In the genomic region with DNA sequence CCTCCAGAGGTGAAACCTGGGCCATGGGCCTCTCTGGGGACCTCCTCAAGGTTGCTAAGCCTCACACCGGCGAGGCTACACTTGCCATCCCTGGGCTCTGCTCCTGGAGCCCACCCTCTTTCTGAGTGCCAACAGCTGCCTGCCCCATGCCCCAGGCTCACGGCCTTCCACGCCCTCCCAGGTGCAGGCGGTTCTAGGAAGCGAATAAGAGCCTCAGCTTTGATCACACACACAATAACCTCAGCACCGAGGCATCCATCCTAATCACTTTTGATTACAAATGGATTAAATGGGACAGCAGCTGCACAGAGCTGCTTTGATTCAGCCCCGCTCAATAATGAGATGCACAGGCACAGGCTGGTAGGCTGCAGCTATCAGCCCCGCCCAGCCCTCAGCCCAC, we compare ENCODE assay signal across 21 cellular contexts.
DNase-seq lines count a peak whose midpoint lies in the region; ATAC-seq lines count a peak whose summit lies in the region.
"Had no signal": no experiment of that assay in that cellular context is flagged by ENCODE, and none has a peak within 500 bp of the region (broad histone marks: within the 10 kb centered on the region; RNA-seq: fewer than 3 reads in every experiment).

No MANE protein-coding gene starts in this region.

- peaks cover 76 to 91% of the 10 kb centered on the region in 2 donors for H3K36me3 Mint-ChIP-seq in stimulated activated naive B cell treated with anti-CD40 and anti-IgM and Interleukin-4, amounts not matched to agents 10 μg/mL and 1 μg/mL and 100 μg/mL, for 72 hours

- peaks cover 6 to 8% of the 10 kb centered on the region in 2 donors for H3K9me3 Mint-ChIP-seq in stimulated activated naive B cell treated with anti-CD40 and anti-IgM and Interleukin-4, amounts not matched to agents 10 μg/mL and 1 μg/mL and 100 μg/mL, for 72 hours
- H3K9me3 Mint-ChIP-seq: activated CD4-positive, alpha-beta memory T cell treated with anti-CD3 and anti-CD28 coated beads, Interleukin-2, amount 10 ng/mL, durations not matched to agents 7 days and 5 days; IgD-negative memory B cell had no signal

- no peak for ATAC-seq in stimulated activated naive B cell treated with anti-CD40 and anti-IgM and Interleukin-4, amounts not matched to agents 10 μg/mL and 1 μg/mL and 100 μg/mL, for 72 hours (replicated peaks)
- ATAC-seq: GM12878 had no signal

- H3K4me3 Mint-ChIP-seq in stimulated activated naive B cell treated with anti-CD40 and anti-IgM and Interleukin-4, amounts not matched to agents 10 μg/mL and 1 μg/mL and 100 μg/mL, for 72 hours: no peak overlapping the region
- H3K4me3 Mint-ChIP-seq: activated CD4-positive, alpha-beta memory T cell treated with anti-CD3 and anti-CD28 coated beads, Interleukin-2, amount 10 ng/mL, durations not matched to agents 7 days and 5 days had no signal

- H3K27ac ChIP-seq in cingulate gyrus (ENCODE audit: low read depth, low read length): peak overlapping the region; percentile 21
- H3K27ac ChIP-seq: epithelial cell of prostate, right atrium auricular region had no signal

- H3K27ac Mint-ChIP-seq in stimulated activated naive B cell treated with anti-CD40 and anti-IgM and Interleukin-4, amounts not matched to agents 10 μg/mL and 1 μg/mL and 100 μg/mL, for 72 hours: peak overlapping the region; percentile 4
- H3K27ac Mint-ChIP-seq: activated CD4-positive, alpha-beta memory T cell treated with anti-CD3 and anti-CD28 coated beads, Interleukin-2, amount 10 ng/mL, durations not matched to agents 7 days and 5 days had no signal

- no peaks in the 10 kb centered on the region for H3K27me3 Mint-ChIP-seq in stimulated activated naive B cell treated with anti-CD40 and anti-IgM and Interleukin-4, amounts not matched to agents 10 μg/mL and 1 μg/mL and 100 μg/mL, for 72 hours
- H3K27me3 Mint-ChIP-seq: IgD-negative memory B cell had no signal

- DNase-seq in NCI-H1105 treated with DMSO at 0.1 percent for 48 hours (lab: John Stamatoyannopoulos, UW) (peak; percentile 14), NCI-H1105 (lab: John Stamatoyannopoulos, UW) (no peak), NCI-H524 (lab: John Stamatoyannopoulos, UW) (peak; percentile 91 to 95), SIG-M5 (lab: John Stamatoyannopoulos, UW) (no peak), CD1c-positive myeloid dendritic cell (ENCODE audit: extremely low spot score) (no peak), HK-2 (ENCODE audit: unreplicated experiment) (no peak)
- DNase-seq in stimulated activated naive B cell treated with anti-CD40 and anti-IgM and Interleukin-4, amounts not matched to agents 10 μg/mL and 1 μg/mL and 100 μg/mL, for 72 hours: no peak
- DNase-seq: activated CD4-positive, alpha-beta memory T cell treated with anti-CD3 and anti-CD28 coated beads, Interleukin-2, amount 10 ng/mL, durations not matched to agents 7 days and 5 days; activated CD4-positive, CD25-positive, alpha-beta regulatory T cell; activated naive CD4-positive, alpha-beta T cell treated with Interleukin-2 at 50 U/mL for 16 hours; activated T-cell treated with anti-CD3 and anti-CD28 coated beads, Interleukin-2, amount 50 U/mL, for 1 hour; BE2C; dermis blood vessel endothelial cell; foreskin fibroblast; GOT3; T-helper 9 cell had no signal

- peaks cover 75 to 95% of the 10 kb centered on the region in 2 donors for H3K4me1 Mint-ChIP-seq in stimulated activated naive B cell treated with anti-CD40 and anti-IgM and Interleukin-4, amounts not matched to agents 10 μg/mL and 1 μg/mL and 100 μg/mL, for 72 hours
- H3K4me1 Mint-ChIP-seq: activated CD4-positive, alpha-beta memory T cell treated with anti-CD3 and anti-CD28 coated beads, Interleukin-2, amount 10 ng/mL, durations not matched to agents 7 days and 5 days had no signal

Comparison
In these comparisons a context has a peak if more than half of its experiments do, and no peak if none do; other contexts are left out.
1. DNase-seq: peak in NCI-H1105 treated with DMSO at 0.1 percent for 48 hours (single experiment) and NCI-H524 (2 of 2); none in NCI-H1105 (single experiment), stimulated activated naive B cell treated with anti-CD40 and anti-IgM and Interleukin-4, amounts not matched to agents 10 μg/mL and 1 μg/mL and 100 μg/mL, for 72 hours (single experiment), SIG-M5 (single experiment), CD1c-positive myeloid dendritic cell (single experiment) and HK-2 (single experiment).